10 cellular contexts compared by ENCODE assay signal in the genomic region with DNA sequence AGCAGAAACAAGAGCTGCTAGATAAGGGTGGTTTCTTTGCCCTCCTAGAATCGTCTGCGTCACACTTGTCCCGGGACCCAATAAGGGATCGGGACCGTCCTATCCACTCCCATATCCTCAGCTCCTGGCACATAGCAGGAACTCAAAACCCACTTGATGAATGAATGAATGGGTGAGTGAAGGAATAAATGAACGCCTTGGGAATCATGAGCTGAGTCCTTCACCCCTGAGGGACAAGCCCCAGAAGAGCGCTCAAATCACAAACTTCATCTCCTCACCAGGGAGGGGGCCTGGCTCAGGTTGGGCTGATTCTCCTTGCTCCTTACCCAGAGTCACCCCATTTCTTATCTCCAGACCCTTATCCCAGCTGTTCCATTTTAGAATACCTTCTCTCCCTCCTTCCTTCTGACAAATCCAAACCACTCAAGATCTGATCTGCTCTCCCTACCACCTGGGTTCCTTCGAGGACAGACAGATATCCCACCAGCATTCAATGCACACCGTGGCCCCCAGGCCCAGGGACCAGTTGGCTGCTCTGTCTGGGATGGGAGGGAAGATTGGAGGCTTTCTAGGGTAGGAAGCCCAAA. TPM values are rescaled to one million over a fixed set of nuclear protein-coding genes. Genes with fewer than 3 reads are reported as not detected.
DNase-seq lines count a peak whose midpoint lies in the region; ATAC-seq, FAIRE-seq and TF ChIP-seq lines count a peak whose summit lies in the region.
"Had no signal": no experiment of that assay in that cellular context is flagged by ENCODE, and none has a peak within 500 bp of the region (broad histone marks: within the 10 kb centered on the region; RNA-seq: fewer than 3 reads in every experiment).

No MANE protein-coding gene starts in this region.

- no peaks in the 10 kb centered on the region for H3K36me3 ChIP-seq in GM12878 (ENCODE audit: control insufficient read depth in 2 of 2, insufficient read depth in 2 of 2, low read length in 1 of 2)
- H3K36me3 ChIP-seq in left lung: peaks cover 0 to 10% of the 10 kb centered on the region in 2 donors
- no peaks in the 10 kb centered on the region for H3K36me3 ChIP-seq in thoracic aorta

- RAD21 ChIA-PET in GM12878 (lab: Charles Lee; ENCODE audit: unreplicated experiment): interaction anchor here (0.9 to 4.3 kb wide), 7 partner anchors 11 to 108 kb away, joined by 3 to 41 read pairs (median 7); a partner anchor contains a TSS

- POLR2A ChIA-PET in GM12878 (lab: Charles Lee): interaction anchor here (0.7 to 8.8 kb wide), 6 partner anchors 13 to 313 kb away, joined by 3 to 124 read pairs (median 6); a partner anchor contains a TSS

- H3K27ac ChIP-seq in GM12878 (ENCODE audit: control insufficient read depth, insufficient read depth) (peak overlapping the region; percentile 84), left lung (peak overlapping the region; percentile 84 to 85), thoracic aorta (peak overlapping the region; percentile 86 to 91)

- ATAC-seq in GM12878: peak; percentile 1; the same call in 1 of the 3 replicates
- peak; percentile 24 for ATAC-seq in left lung
- no peak for ATAC-seq in thoracic aorta (ENCODE audit: insufficient number of reproducible peaks, low FRiP score, low read depth)
- ATAC-seq in HG03469 (IDR thresholded peaks at IDR 0.05; ENCODE audit: unreplicated experiment): no peak
- ATAC-seq in GM21423 (IDR thresholded peaks at IDR 0.05; ENCODE audit: unreplicated experiment): no peak

- no peaks in the 10 kb centered on the region for H3K27me3 ChIP-seq in GM12878 (replicated peaks in 1 of 2; ENCODE audit: control insufficient read depth in 2 of 2, insufficient read depth in 2 of 2, low read length in 1 of 2)
- H3K27me3 ChIP-seq in left lung: no peaks in the 10 kb centered on the region
- no peaks in the 10 kb centered on the region for H3K27me3 ChIP-seq in thoracic aorta (replicated peaks; ENCODE audit: insufficient read depth)

- no peak for TF ChIP-seq POLR2A in GM12878 (IDR thresholded peaks at IDR 0.05; ENCODE audit: low read depth, low read length)

- no peak for DNase-seq in T-helper 2 cell treated with Interferon-gamma antibody and Interleukin-4, amounts not matched to agents 5 μg/mL and 100 μg/mL, for 36 hours (ENCODE audit: low spot score)
- DNase-seq in T-helper 2 cell: no peak
- no peak for DNase-seq in GM12878 (ENCODE audit: low read depth, low spot score)
- no peak for DNase-seq in left lung
- no peak for DNase-seq in thoracic aorta (ENCODE audit: low spot score)
- no peak for DNase-seq in NCI-H2107 treated with DMSO at 0.1 percent for 48 hours (lab: John Stamatoyannopoulos, UW; ENCODE audit: unreplicated experiment)

- H3K4me2 ChIP-seq in GM12878 (ENCODE audit: control insufficient read depth, insufficient read depth): peak overlapping the region; percentile 95

- SMC1A ChIA-PET in GM12878 (lab: Charles Lee; ENCODE audit: uncharacterized antibody, unreplicated experiment): interaction anchor here (0.6 to 5.7 kb wide), 7 partner anchors 12 to 101 kb away, joined by 3 to 53 read pairs (median 4); a partner anchor contains a TSS

- in situ Hi-C loops in GM12878 (cut with MboI): no loop called here

- no peak for FAIRE-seq in GM12878 (lab: Jason Lieb, UNC)
- FAIRE-seq: A204.1 had no signal

- no peaks in the 10 kb centered on the region for H3K9me3 Mint-ChIP-seq in T-helper 2 cell treated with Interferon-gamma antibody and Interleukin-4, amounts not matched to agents 5 μg/mL and 100 μg/mL, for 36 hours

- peaks cover 8% of the 10 kb centered on the region for H3K36me3 Mint-ChIP-seq in T-helper 2 cell treated with Interferon-gamma antibody and Interleukin-4, amounts not matched to agents 5 μg/mL and 100 μg/mL, for 36 hours (ENCODE audit: low read depth)

- H3K9me3 ChIP-seq in GM12878 (replicated peaks; ENCODE audit: control insufficient read depth, insufficient read depth, low read length): no peaks in the 10 kb centered on the region
- no peaks in the 10 kb centered on the region for H3K9me3 ChIP-seq in left lung
- no peaks in the 10 kb centered on the region for H3K9me3 ChIP-seq in thoracic aorta

- H3K27me3 Mint-ChIP-seq in T-helper 2 cell treated with Interferon-gamma antibody and Interleukin-4, amounts not matched to agents 5 μg/mL and 100 μg/mL, for 36 hours (ENCODE audit: low read depth): no peaks in the 10 kb centered on the region

- H3K27ac Mint-ChIP-seq in T-helper 2 cell treated with Interferon-gamma antibody and Interleukin-4, amounts not matched to agents 5 μg/mL and 100 μg/mL, for 36 hours: peak overlapping the region; percentile 89

- H3K9ac ChIP-seq in GM12878 (ENCODE audit: control insufficient read depth, insufficient read depth, low read length): peak overlapping the region; percentile 72

- intact Hi-C loops in GM12878 (cut with micrococcal nuclease; ENCODE audit: unreplicated experiment) (loop anchor here (5.0 kb wide), 2 partner anchors 50 to 100 kb away; a partner anchor contains a TSS), left lung (cut with DNase I) (no loop called here)

- H3K4me3 ChIP-seq in GM12878: peak overlapping the region; percentile 96
- H3K4me3 ChIP-seq in left lung: peak overlapping the region; percentile 83 to 86
- peak overlapping the region; percentile 78 for H3K4me3 ChIP-seq in thoracic aorta

- TF ChIP-seq CTCF in GM12878 (IDR thresholded peaks at IDR 0.05 in 2 of 3, conservative IDR thresholded peaks at IDR 0.05 in 1 of 3; ENCODE audit: control insufficient read depth in 2 of 3, extremely low read depth in 1 of 3, insufficient read depth in 1 of 3, low read depth in 3 of 3, low read length in 3 of 3) (no peak), left lung (IDR thresholded peaks at IDR 0.05) (no peak), thoracic aorta (IDR thresholded peaks at IDR 0.05) (no peak)

- H2AFZ ChIP-seq in GM12878 (ENCODE audit: control insufficient read depth, low read depth, low read length): peak overlapping the region; percentile 93

- TF ChIP-seq EP300 in GM12878 (IDR thresholded peaks at IDR 0.05; ENCODE audit: borderline replicate concordance in 1 of 2, control insufficient read depth in 1 of 2, low read depth in 2 of 2, low read length in 2 of 2): no peak

- no TSS peak for BruUV-seq in GM12878 (replicated peaks; lab: Mats Ljungman, UMichigan)

- peak overlapping the region; percentile 92 for H3K4me3 Mint-ChIP-seq in T-helper 2 cell treated with Interferon-gamma antibody and Interleukin-4, amounts not matched to agents 5 μg/mL and 100 μg/mL, for 36 hours

- H4K20me1 ChIP-seq in GM12878 (ENCODE audit: control insufficient read depth, insufficient read depth): no peaks in the 10 kb centered on the region

- TF ChIP-seq RAD21 in GM12878 (IDR thresholded peaks at IDR 0.05; ENCODE audit: insufficient read depth, low read depth, low read length): no peak

- H3K4me1 ChIP-seq in GM12878 (ENCODE audit: control insufficient read depth, insufficient read depth, low read length) (peaks cover 48% of the 10 kb centered on the region), left lung (peaks cover 21 to 49% of the 10 kb centered on the region in 2 donors), thoracic aorta (ENCODE audit: control insufficient read depth in 1 of 2, low read depth in 2 of 2) (peaks cover 29 to 38% of the 10 kb centered on the region in 2 donors)

- peaks cover 26% of the 10 kb centered on the region for H3K79me2 ChIP-seq in GM12878 (ENCODE audit: control insufficient read depth, insufficient read depth, low read length)

- peaks cover 64% of the 10 kb centered on the region for H3K4me1 Mint-ChIP-seq in T-helper 2 cell treated with Interferon-gamma antibody and Interleukin-4, amounts not matched to agents 5 μg/mL and 100 μg/mL, for 36 hours (ENCODE audit: low read depth)

- 23% methylated on average over 9 of the region's 9 CpGs for WGBS in GM12878 (ENCODE audit: insufficient coverage, insufficient replicate concordance, low lambda C conversion rate, missing lambda C conversion rate)

- CTCF ChIA-PET in GM12878 (lab: Yijun Ruan, JAX): interaction anchor here (0.7 to 4.3 kb wide), 9 partner anchors 13 to 170 kb away, joined by 3 to 30 read pairs (median 3); a partner anchor contains a TSS

RNA-seq across cellular contexts. Expression of a gene that starts 0.6 kb away (rescaled TPM):
- 18.1 and 19.8 TPM in 2 replicates for total RNA-seq in GM12878 (2013; cell fraction: nucleolus; rRNA removed)
- 10.3 and 11.1 TPM in 2 replicates for total RNA-seq in GM12878 (2014; rRNA removed)
- 8.4 and 8.6 TPM in 2 replicates for total RNA-seq in GM12878 (2014; rRNA removed; fragmentation: Illumina TruSeq; extraction: Trizol)
- total RNA-seq in GM12878 (2021): 9.9 and 11.4 TPM in 2 replicates
- 8.6 TPM for polyA plus RNA-seq in GM12878 (2011; ENCODE audit: low read depth)
- 12.4 and 16.0 TPM in 2 replicates for polyA plus RNA-seq in GM12878 (2011; rRNA removed)
- 16.4 and 17.1 TPM in 2 replicates for polyA plus RNA-seq in GM12878 (2011; cell fraction: cytosol; rRNA removed)
- 19.9 and 24.1 TPM in 2 replicates for polyA plus RNA-seq in GM12878 (2011; cell fraction: nucleus; rRNA removed)
- 10.2 and 11.3 TPM in 2 replicates for polyA plus RNA-seq in GM12878 (2012)
- 10.3 and 12.8 TPM in 2 replicates for polyA plus RNA-seq in GM12878 (2014; fragmentation: Illumina TruSeq; extraction: Trizol)
- polyA plus RNA-seq in GM12878 (2014; fragmentation: Nextera tagmentation; extraction: Ambion mirVana): 1 to 10 TPM; 1.0 to 4.1 TPM
- polyA plus RNA-seq in GM12878 (2014; rRNA removed): 9.8 and 10.7 TPM in 2 replicates
- polyA plus RNA-seq in GM12878 (2016; fragmentation: Nextera tagmentation; extraction: Ambion mirVana): 1 to 10 TPM; 5.6 to 5.9 TPM
- 14.6 and 18.1 TPM in 2 replicates for polyA minus RNA-seq in GM12878 (2011; rRNA and poly(A)+ RNA removed)
- polyA minus RNA-seq in GM12878 (2011; cell fraction: cytosol; rRNA and poly(A)+ RNA removed): 2.7 and 4.0 TPM in 2 replicates
- polyA minus RNA-seq in GM12878 (2011; cell fraction: nucleus; rRNA and poly(A)+ RNA removed): 12.7 and 18.1 TPM in 2 replicates
- 10 to 100 TPM; 16.0 to 21.3 TPM for total RNA-seq in left lung
- 10 to 100 TPM; 29.5 to 42.3 TPM for total RNA-seq in thoracic aorta

RNA-seq across cellular contexts. Expression of a gene that starts 13.1 kb away (rescaled TPM):
- 46.3 and 51.4 TPM in 2 replicates for total RNA-seq in GM12878 (2013; cell fraction: nucleolus; rRNA removed)
- total RNA-seq in GM12878 (2014; rRNA removed) (19.1 and 20.0 TPM in 2 replicates), GM12878 (2014; rRNA removed; fragmentation: Illumina TruSeq; extraction: Trizol) (19.2 and 21.2 TPM in 2 replicates), GM12878 (2021) (22.1 and 29.1 TPM in 2 replicates), left lung (10 to 100 TPM; 42.2 to 96.0 TPM), thoracic aorta (100 to 1,000 TPM in 1 of 2 donors, 10 to 100 TPM in 1; 95.9 to 118 TPM)
- 30.5 TPM for polyA plus RNA-seq in GM12878 (2011; ENCODE audit: low read depth)
- polyA plus RNA-seq in GM12878 (2011; rRNA removed) (27.8 and 34.6 TPM in 2 replicates), GM12878 (2014; fragmentation: Illumina TruSeq; extraction: Trizol) (26.3 and 34.6 TPM in 2 replicates), GM12878 (2014; fragmentation: Nextera tagmentation; extraction: Ambion mirVana) (10 to 100 TPM; 13.7 to 17.0 TPM), GM12878 (2014; rRNA removed) (29.9 and 30.2 TPM in 2 replicates), GM12878 (2016; fragmentation: Nextera tagmentation; extraction: Ambion mirVana) (10 to 100 TPM; 26.8 to 29.7 TPM)
- 27.9 and 31.4 TPM in 2 replicates for polyA plus RNA-seq in GM12878 (2011; cell fraction: cytosol; rRNA removed)
- polyA plus RNA-seq in GM12878 (2011; cell fraction: nucleus; rRNA removed): 72.1 and 77.2 TPM in 2 replicates
- polyA plus RNA-seq in GM12878 (2012): 19.6 and 25.7 TPM in 2 replicates
- 25.4 and 27.3 TPM in 2 replicates for polyA minus RNA-seq in GM12878 (2011; rRNA and poly(A)+ RNA removed)
- polyA minus RNA-seq in GM12878 (2011; cell fraction: cytosol; rRNA and poly(A)+ RNA removed): 5.7 and 10.1 TPM in 2 replicates
- polyA minus RNA-seq in GM12878 (2011; cell fraction: nucleus; rRNA and poly(A)+ RNA removed): 14.7 and 28.6 TPM in 2 replicates

RNA-seq across cellular contexts. Expression of a gene that starts 51.0 kb away (rescaled TPM):
- 31.8 and 37.1 TPM in 2 replicates for total RNA-seq in GM12878 (2013; cell fraction: nucleolus; rRNA removed)
- total RNA-seq in GM12878 (2014; rRNA removed): 42.8 and 49.5 TPM in 2 replicates
- 40.1 and 41.3 TPM in 2 replicates for total RNA-seq in GM12878 (2014; rRNA removed; fragmentation: Illumina TruSeq; extraction: Trizol)
- 39.6 and 40.2 TPM in 2 replicates for total RNA-seq in GM12878 (2021)
- 49.3 TPM for polyA plus RNA-seq in GM12878 (2011; ENCODE audit: low read depth)
- polyA plus RNA-seq in GM12878 (2011; rRNA removed): 93.5 and 123 TPM in 2 replicates
- polyA plus RNA-seq in GM12878 (2011; cell fraction: cytosol; rRNA removed): 69.3 and 105 TPM in 2 replicates
- polyA plus RNA-seq in GM12878 (2011; cell fraction: nucleus; rRNA removed): 35.8 and 37.9 TPM in 2 replicates
- polyA plus RNA-seq in GM12878 (2012): 35.3 and 44.8 TPM in 2 replicates
- polyA plus RNA-seq in GM12878 (2014; fragmentation: Illumina TruSeq; extraction: Trizol): 61.1 and 67.6 TPM in 2 replicates
- polyA plus RNA-seq in GM12878 (2014; fragmentation: Nextera tagmentation; extraction: Ambion mirVana): 10 to 100 TPM; 15.2 to 32.6 TPM
- polyA plus RNA-seq in GM12878 (2014; rRNA removed): 42.3 and 54.0 TPM in 2 replicates
- polyA plus RNA-seq in GM12878 (2016; fragmentation: Nextera tagmentation; extraction: Ambion mirVana): 10 to 100 TPM; 64.2 to 74.6 TPM
- polyA minus RNA-seq in GM12878 (2011; rRNA and poly(A)+ RNA removed): 49.3 and 62.9 TPM in 2 replicates
- 17.8 and 19.5 TPM in 2 replicates for polyA minus RNA-seq in GM12878 (2011; cell fraction: cytosol; rRNA and poly(A)+ RNA removed)
- 13.5 and 17.1 TPM in 2 replicates for polyA minus RNA-seq in GM12878 (2011; cell fraction: nucleus; rRNA and poly(A)+ RNA removed)
- total RNA-seq in left lung: 10 to 100 TPM; 34.3 to 45.2 TPM
- 10 to 100 TPM; 38.5 to 55.6 TPM for total RNA-seq in thoracic aorta

RNA-seq across cellular contexts. Expression of a gene that starts 54.5 kb away (rescaled TPM):
- total RNA-seq in GM12878 (2013; cell fraction: nucleolus; rRNA removed): not detected in 2 replicates
- total RNA-seq in GM12878 (2014; rRNA removed) (not detected in 2 replicates), GM12878 (2014; rRNA removed; fragmentation: Illumina TruSeq; extraction: Trizol) (not detected in 2 replicates), GM12878 (2021) (not detected in 2 replicates), left lung (not detected), thoracic aorta (not detected)
- polyA plus RNA-seq in GM12878 (2011; ENCODE audit: low read depth): not detected
- polyA plus RNA-seq in GM12878 (2011; rRNA removed) (0.07 TPM in 1 of 2 replicates, not detected in the other), GM12878 (2014; fragmentation: Illumina TruSeq; extraction: Trizol) (not detected in 2 replicates), GM12878 (2014; fragmentation: Nextera tagmentation; extraction: Ambion mirVana) (not detected), GM12878 (2014; rRNA removed) (not detected in 2 replicates), GM12878 (2016; fragmentation: Nextera tagmentation; extraction: Ambion mirVana) (under 1 TPM; 0.15 to 0.32 TPM)
- not detected in 2 replicates for polyA plus RNA-seq in GM12878 (2011; cell fraction: cytosol; rRNA removed)
- polyA plus RNA-seq in GM12878 (2011; cell fraction: nucleus; rRNA removed): 0.15 TPM in 1 of 2 replicates, not detected in the other
- polyA plus RNA-seq in GM12878 (2012): 0.32 TPM in 1 of 2 replicates, not detected in the other
- polyA minus RNA-seq in GM12878 (2011; rRNA and poly(A)+ RNA removed): 0.21 TPM in 1 of 2 replicates, not detected in the other
- not detected in 2 replicates for polyA minus RNA-seq in GM12878 (2011; cell fraction: cytosol; rRNA and poly(A)+ RNA removed)
- not detected in 2 replicates for polyA minus RNA-seq in GM12878 (2011; cell fraction: nucleus; rRNA and poly(A)+ RNA removed)
- total RNA-seq: T-helper 1 cell treated with Interleukin-12 subunit alpha and Interleukin-12 subunit beta and Interleukin-4 antibody, amounts not matched to agents 30 ng/mL and 1 ng/mL, for 36 hours had no signal

Comparison
In these comparisons a context has a peak if more than half of its experiments do, and no peak if none do; other contexts are left out.
1. ATAC-seq: peak in GM12878 (single experiment) and left lung (single experiment); none in thoracic aorta (single experiment), HG03469 (single experiment) and GM21423 (single experiment).
2. Peak in every context shown above with its lines, with median percentiles within 50 percentile points of each other: H3K27ac ChIP-seq and H3K4me3 ChIP-seq.